11 cellular contexts compared by ENCODE assay signal in genomic region chr13:27034678-27035111, GRCh38.
A peak's percentile ranks its signal among the peaks of the same experiment; 100 is the strongest.
DNase-seq lines count a peak whose midpoint lies in the region; ATAC-seq and TF ChIP-seq lines count a peak whose summit lies in the region.
"Had no signal": no experiment of that assay in that cellular context is flagged by ENCODE, and none has a peak within 500 bp of the region (broad histone marks: within the 10 kb centered on the region; RNA-seq: fewer than 3 reads in every experiment).

No MANE protein-coding gene starts in this region.

- peaks cover 34% of the 10 kb centered on the region for H3K4me1 Mint-ChIP-seq in WTC11
- peaks cover 36% of the 10 kb centered on the region for H3K4me1 Mint-ChIP-seq in nephron progenitor cell
- peaks cover 5% of the 10 kb centered on the region for H3K4me1 Mint-ChIP-seq in activated T-helper 2 cell treated with anti-CD3 and anti-CD28 coated beads, Interferon-gamma antibody, Interleukin-2, Interleukin-4, amounts not matched to agents 10 μg/mL and 5 μg/mL and 100 μg/mL, durations not matched to agents 14 hours and 24 hours and 36 hours (ENCODE audit: low read depth)

- H3K27me3 Mint-ChIP-seq in WTC11 (ENCODE audit: low read depth): peaks cover 6% of the 10 kb centered on the region
- peaks cover 39% of the 10 kb centered on the region for H3K27me3 Mint-ChIP-seq in nephron progenitor cell (ENCODE audit: low read depth, poor library complexity)
- H3K27me3 Mint-ChIP-seq in activated T-helper 2 cell treated with anti-CD3 and anti-CD28 coated beads, Interferon-gamma antibody, Interleukin-2, Interleukin-4, amounts not matched to agents 10 μg/mL and 5 μg/mL and 100 μg/mL, durations not matched to agents 14 hours and 24 hours and 36 hours (ENCODE audit: low read depth): peaks cover 46% of the 10 kb centered on the region

- ATAC-seq in WTC11: peak; percentile 79
- peak; percentile 59 to 75 for ATAC-seq in left cardiac atrium
- ATAC-seq in HG03460 (IDR thresholded peaks at IDR 0.05; ENCODE audit: unreplicated experiment): no peak
- ATAC-seq: left colon had no signal

- DNase-seq in WTC11 (ENCODE audit: low spot score): peak; percentile 39
- DNase-seq in left cardiac atrium: no peak
- peak; percentile 42 for DNase-seq in nephron progenitor cell
- no peak for DNase-seq in testis
- no peak for DNase-seq in activated T-helper 2 cell treated with anti-CD3 and anti-CD28 coated beads, Interferon-gamma antibody, Interleukin-2, Interleukin-4, amounts not matched to agents 10 μg/mL and 5 μg/mL and 100 μg/mL, durations not matched to agents 14 hours and 24 hours and 36 hours (ENCODE audit: low spot score)
- DNase-seq in MV-4-11 (lab: John Stamatoyannopoulos, UW): no peak
- DNase-seq: CD8-positive, alpha-beta memory T cell; left colon; stimulated activated CD4-positive, alpha-beta T cell treated with anti-CD3 and anti-CD28 coated beads, Interleukin-12 subunit alpha, Interleukin-12 subunit beta, amount 100 ng/mL, for 4 hours had no signal

- no peak overlapping the region for H3K4me3 ChIP-seq in BLaER1
- H3K4me3 ChIP-seq in testis: no peak overlapping the region

- 24 to 33% methylated on average over 18 of the region's 18 CpGs for WGBS in testis, 2 donors

- H3K27ac Mint-ChIP-seq in WTC11 (no peak overlapping the region), nephron progenitor cell (no peak overlapping the region)
- H3K27ac Mint-ChIP-seq in activated T-helper 2 cell treated with anti-CD3 and anti-CD28 coated beads, Interferon-gamma antibody, Interleukin-2, Interleukin-4, amounts not matched to agents 10 μg/mL and 5 μg/mL and 100 μg/mL, durations not matched to agents 14 hours and 24 hours and 36 hours: no peak overlapping the region
- H3K27ac Mint-ChIP-seq: CD8-positive, alpha-beta memory T cell had no signal

- H4K20me1 ChIP-seq in BLaER1: no peaks in the 10 kb centered on the region

- no peak for TF ChIP-seq POLR2A in testis (IDR thresholded peaks at IDR 0.05)

- H3K27ac ChIP-seq in BLaER1 (no peak overlapping the region), testis (no peak overlapping the region)

- peaks cover 6% of the 10 kb centered on the region for H3K9me3 Mint-ChIP-seq in WTC11
- H3K9me3 Mint-ChIP-seq in nephron progenitor cell: peaks cover 5% of the 10 kb centered on the region
- H3K9me3 Mint-ChIP-seq in activated T-helper 2 cell treated with anti-CD3 and anti-CD28 coated beads, Interferon-gamma antibody, Interleukin-2, Interleukin-4, amounts not matched to agents 10 μg/mL and 5 μg/mL and 100 μg/mL, durations not matched to agents 14 hours and 24 hours and 36 hours: no peaks in the 10 kb centered on the region

- intact Hi-C loops in left cardiac atrium (cut with DNase I): no loop called here
- intact Hi-C loops in testis (cut with DNase I; ENCODE audit: low total_unique reads): no loop called here
- intact Hi-C loops in activated T-helper 2 cell treated with anti-CD3 and anti-CD28 coated beads, Interferon-gamma antibody, Interleukin-2, Interleukin-4, amounts not matched to agents 10 μg/mL and 5 μg/mL and 100 μg/mL, durations not matched to agents 14 hours and 24 hours and 36 hours (cut with micrococcal nuclease): no loop called here

- no peaks in the 10 kb centered on the region for H3K36me3 ChIP-seq in BLaER1
- no peaks in the 10 kb centered on the region for H3K36me3 ChIP-seq in testis (ENCODE audit: low read depth, missing control alignments)

- no peaks in the 10 kb centered on the region for H3K27me3 ChIP-seq in BLaER1
- H3K27me3 ChIP-seq in testis: no peaks in the 10 kb centered on the region

- TF ChIP-seq CTCF in WTC11 (IDR thresholded peaks at IDR 0.05) (no peak), nephron progenitor cell (IDR thresholded peaks at IDR 0.05) (no peak), testis (IDR thresholded peaks at IDR 0.05) (no peak)

- H3K9me3 ChIP-seq in BLaER1 (no peaks in the 10 kb centered on the region), testis (no peaks in the 10 kb centered on the region)

- CTCF ChIA-PET in WTC11 (lab: Charles Lee): interaction anchor here (0.8 to 2.6 kb wide), 7 partner anchors 10 to 328 kb away, joined by 3 to 12 read pairs (median 5); no protein-coding TSS in a partner anchor

- peaks cover 12% of the 10 kb centered on the region for H3K4me1 ChIP-seq in BLaER1
- H3K4me1 ChIP-seq in testis: no peaks in the 10 kb centered on the region

- H3K9ac ChIP-seq in BLaER1: no peak overlapping the region

- H3K4me2 ChIP-seq in BLaER1: peak overlapping the region; percentile 3; the same call in 1 of the 2 replicates

- POLR2A ChIA-PET in WTC11 (lab: Charles Lee): interaction anchor here (0.8 kb wide), 2 partner anchors 12 to 236 kb away, joined by 3 to 4 read pairs; partner anchors contain the start of gene RASL11A

- H3K4me3 Mint-ChIP-seq in WTC11: peak overlapping the region; percentile 77
- peak overlapping the region; percentile 75 for H3K4me3 Mint-ChIP-seq in nephron progenitor cell
- no peak overlapping the region for H3K4me3 Mint-ChIP-seq in activated T-helper 2 cell treated with anti-CD3 and anti-CD28 coated beads, Interferon-gamma antibody, Interleukin-2, Interleukin-4, amounts not matched to agents 10 μg/mL and 5 μg/mL and 100 μg/mL, durations not matched to agents 14 hours and 24 hours and 36 hours (ENCODE audit: low read depth)
- H3K4me3 Mint-ChIP-seq: CD8-positive, alpha-beta memory T cell had no signal

- H3K36me3 Mint-ChIP-seq in WTC11 (no peaks in the 10 kb centered on the region), nephron progenitor cell (ENCODE audit: low read depth) (no peaks in the 10 kb centered on the region)
- no peaks in the 10 kb centered on the region for H3K36me3 Mint-ChIP-seq in activated T-helper 2 cell treated with anti-CD3 and anti-CD28 coated beads, Interferon-gamma antibody, Interleukin-2, Interleukin-4, amounts not matched to agents 10 μg/mL and 5 μg/mL and 100 μg/mL, durations not matched to agents 14 hours and 24 hours and 36 hours (ENCODE audit: low read depth)
- H3K36me3 Mint-ChIP-seq: CD8-positive, alpha-beta memory T cell had no signal

TF ChIP-seq in WTC11, 78 proteins besides CTCF, POLR2A, EP300 and RAD21:
- TF ChIP-seq ATF1 (CRISPR knock-in tag; IDR thresholded peaks at IDR 0.05) (no peak), ZBTB21 (CRISPR knock-in tag; IDR thresholded peaks at IDR 0.05; ENCODE audit: borderline replicate concordance) (peak; percentile 18; the same call in 1 of the 2 replicates), ZNF232 (CRISPR knock-in tag; IDR thresholded peaks at IDR 0.05) (no peak)
- TF ChIP-seq, protein P1, sequence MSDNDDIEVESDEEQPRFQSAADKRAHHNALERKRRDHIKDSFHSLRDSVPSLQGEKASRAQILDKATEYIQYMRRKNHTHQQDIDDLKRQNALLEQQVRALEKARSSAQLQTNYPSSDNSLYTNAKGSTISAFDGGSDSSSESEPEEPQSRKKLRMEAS (CRISPR knock-in tag; IDR thresholded peaks at IDR 0.05): peak; percentile 42; the same call in 1 of the 2 replicates
- TF ChIP-seq, protein P2, sequence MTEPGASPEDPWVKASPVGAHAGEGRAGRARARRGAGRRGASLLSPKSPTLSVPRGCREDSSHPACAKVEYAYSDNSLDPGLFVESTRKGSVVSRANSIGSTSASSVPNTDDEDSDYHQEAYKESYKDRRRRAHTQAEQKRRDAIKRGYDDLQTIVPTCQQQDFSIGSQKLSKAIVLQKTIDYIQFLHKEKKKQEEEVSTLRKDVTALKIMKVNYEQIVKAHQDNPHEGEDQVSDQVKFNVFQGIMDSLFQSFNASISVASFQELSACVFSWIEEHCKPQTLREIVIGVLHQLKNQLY (CRISPR knock-in tag; IDR thresholded peaks at IDR 0.05): no peak

Comparison
In these comparisons a context has a peak if more than half of its experiments do, and no peak if none do; other contexts are left out.
1. DNase-seq: peak in WTC11 (single experiment) and nephron progenitor cell (single experiment); none in left cardiac atrium (single experiment), testis (single experiment), activated T-helper 2 cell treated with anti-CD3 and anti-CD28 coated beads, Interferon-gamma antibody, Interleukin-2, Interleukin-4, amounts not matched to agents 10 μg/mL and 5 μg/mL and 100 μg/mL, durations not matched to agents 14 hours and 24 hours and 36 hours (single experiment) and MV-4-11 (single experiment).